Comparison of ENCODE assay signal across 8 cellular contexts in the genomic region with DNA sequence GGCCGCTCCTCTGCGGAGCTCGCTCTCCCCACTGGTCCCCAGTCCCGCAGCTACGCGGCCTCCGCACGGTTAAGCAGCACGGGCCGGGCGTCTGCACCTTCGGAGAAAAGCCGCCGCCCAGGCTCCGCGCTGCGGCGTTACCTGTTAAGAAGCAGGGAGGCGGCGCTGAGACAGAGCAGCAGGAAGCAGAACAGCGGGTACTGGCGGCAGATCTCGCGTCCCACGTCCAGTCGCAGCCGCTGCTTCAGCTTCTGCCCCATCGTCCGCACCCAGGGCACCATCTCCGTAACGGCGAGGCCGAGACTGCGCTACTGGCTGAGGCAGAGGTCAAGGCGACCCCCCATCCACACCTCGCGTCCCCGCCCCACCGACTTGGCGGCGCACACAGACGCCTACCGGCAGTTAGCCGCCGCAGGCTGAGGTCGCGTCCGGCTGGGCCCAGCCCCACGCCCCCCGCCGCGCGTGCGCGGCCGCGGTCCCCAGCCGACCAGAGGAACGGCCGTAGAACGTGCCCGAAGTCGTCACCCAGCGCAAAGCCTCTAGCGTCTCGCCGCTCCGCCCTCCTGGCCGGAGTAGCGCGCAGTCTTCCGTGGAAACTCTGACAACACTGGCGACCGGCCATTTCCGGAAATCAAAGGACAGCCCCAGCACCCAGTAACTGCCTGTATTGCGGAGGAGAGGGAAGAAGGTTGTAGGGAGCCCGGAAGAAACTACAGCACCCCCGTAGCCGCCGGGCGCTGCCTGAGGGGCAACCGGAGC.
A peak's percentile ranks its signal among the peaks of the same experiment; 100 is the strongest.
DNase-seq lines count a peak whose midpoint lies in the region; ATAC-seq lines count a peak whose summit lies in the region.

A gene with protein sequence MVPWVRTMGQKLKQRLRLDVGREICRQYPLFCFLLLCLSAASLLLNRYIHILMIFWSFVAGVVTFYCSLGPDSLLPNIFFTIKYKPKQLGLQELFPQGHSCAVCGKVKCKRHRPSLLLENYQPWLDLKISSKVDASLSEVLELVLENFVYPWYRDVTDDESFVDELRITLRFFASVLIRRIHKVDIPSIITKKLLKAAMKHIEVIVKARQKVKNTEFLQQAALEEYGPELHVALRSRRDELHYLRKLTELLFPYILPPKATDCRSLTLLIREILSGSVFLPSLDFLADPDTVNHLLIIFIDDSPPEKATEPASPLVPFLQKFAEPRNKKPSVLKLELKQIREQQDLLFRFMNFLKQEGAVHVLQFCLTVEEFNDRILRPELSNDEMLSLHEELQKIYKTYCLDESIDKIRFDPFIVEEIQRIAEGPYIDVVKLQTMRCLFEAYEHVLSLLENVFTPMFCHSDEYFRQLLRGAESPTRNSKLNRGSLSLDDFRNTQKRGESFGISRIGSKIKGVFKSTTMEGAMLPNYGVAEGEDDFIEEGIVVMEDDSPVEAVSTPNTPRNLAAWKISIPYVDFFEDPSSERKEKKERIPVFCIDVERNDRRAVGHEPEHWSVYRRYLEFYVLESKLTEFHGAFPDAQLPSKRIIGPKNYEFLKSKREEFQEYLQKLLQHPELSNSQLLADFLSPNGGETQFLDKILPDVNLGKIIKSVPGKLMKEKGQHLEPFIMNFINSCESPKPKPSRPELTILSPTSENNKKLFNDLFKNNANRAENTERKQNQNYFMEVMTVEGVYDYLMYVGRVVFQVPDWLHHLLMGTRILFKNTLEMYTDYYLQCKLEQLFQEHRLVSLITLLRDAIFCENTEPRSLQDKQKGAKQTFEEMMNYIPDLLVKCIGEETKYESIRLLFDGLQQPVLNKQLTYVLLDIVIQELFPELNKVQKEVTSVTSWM (minus strand): TSS at position 421 of the 759 bp plus-strand sequence. CDS start 140 bp downstream, at position 281.

- H3K4me3 Mint-ChIP-seq in central memory CD8-positive, alpha-beta T cell = peak within 1 kb of the TSS; percentile 98

- peak; percentile 99 for DNase-seq in AG20443 (ENCODE audit: low spot score)
- peak; percentile 52 for DNase-seq in NCI-H345 treated with DMSO at 0.1 percent for 48 hours (lab: John Stamatoyannopoulos, UW; ENCODE audit: unreplicated experiment)
- DNase-seq in central memory CD8-positive, alpha-beta T cell (ENCODE audit: low spot score in 2 of 2) = peak; percentile 58 to 68
- peak; percentile 97 for DNase-seq in islet precursor cell
- DNase-seq in stimulated activated CD4-positive, alpha-beta T cell treated with anti-CD3 and anti-CD28 coated beads, Interleukin-12 subunit alpha, Interleukin-12 subunit beta, amount 100 ng/mL, for 4 hours = peak; percentile 65

- H3K9me3 Mint-ChIP-seq in central memory CD8-positive, alpha-beta T cell = no peaks in the 10 kb centered on the region

- peaks cover 18% of the 10 kb centered on the region for H3K36me3 Mint-ChIP-seq in central memory CD8-positive, alpha-beta T cell (ENCODE audit: insufficient read depth)

- peak within 1 kb of the TSS; percentile 94 for H3K27ac Mint-ChIP-seq in central memory CD8-positive, alpha-beta T cell (ENCODE audit: low read depth)

- peaks cover 50% of the 10 kb centered on the region for H3K4me1 Mint-ChIP-seq in central memory CD8-positive, alpha-beta T cell

- H3K27me3 Mint-ChIP-seq in central memory CD8-positive, alpha-beta T cell = no peaks in the 10 kb centered on the region

- ATAC-seq in GM19023 (IDR thresholded peaks at IDR 0.05; ENCODE audit: unreplicated experiment) (peak; percentile 87), HG03196 (IDR thresholded peaks at IDR 0.05; ENCODE audit: unreplicated experiment) (peak; percentile 93)
- ATAC-seq in activated CD4-positive, CD25-positive, alpha-beta regulatory T cell treated with anti-CD3 and anti-CD28 coated beads, Interleukin-2, amount 50 U/mL, for 24 hours = peak; percentile 77 to 78
- ATAC-seq in central memory CD8-positive, alpha-beta T cell (replicated peaks; ENCODE audit: extremely low read depth, poor library complexity, severe bottlenecking) = peak; percentile 85

Comparison
In these comparisons a context has a peak if more than half of its experiments do, and no peak if none do; other contexts are left out.
1. Peak in every context shown above with its lines: DNase-seq and ATAC-seq.